In genomic region chr17:17698869-17699351, GRCh38 we compare ENCODE assay signal across 11 cellular contexts. TPM values are rescaled to one million over a fixed set of nuclear protein-coding genes. Genes with fewer than 3 reads are reported as not detected.
A peak's percentile ranks its signal among the peaks of the same experiment; 100 is the strongest.
DNase-seq lines count a peak whose midpoint lies in the region; ATAC-seq, FAIRE-seq and TF ChIP-seq lines count a peak whose summit lies in the region.
"Had no signal": no experiment of that assay in that cellular context is flagged by ENCODE, and none has a peak within 500 bp of the region (broad histone marks: within the 10 kb centered on the region; RNA-seq: fewer than 3 reads in every experiment).

No MANE protein-coding gene starts in this region.

- peaks cover 0 to 96% (median 74%) of the 10 kb centered on the region in 3 donors for H3K4me1 ChIP-seq in gastroesophageal sphincter
- peaks cover 48 to 63% of the 10 kb centered on the region in 2 donors for H3K4me1 ChIP-seq in gastrocnemius medialis

- no peak for TF ChIP-seq CTCF in gastroesophageal sphincter (IDR thresholded peaks at IDR 0.05)
- TF ChIP-seq CTCF in gastrocnemius medialis (IDR thresholded peaks at IDR 0.05 in 4 of 5, conservative IDR thresholded peaks at IDR 0.05 in 1 of 5) = no peak
- no peak for TF ChIP-seq CTCF in Calu3 (IDR thresholded peaks at IDR 0.05; ENCODE audit: unreplicated experiment)

- no peak overlapping the region for H3K4me3 ChIP-seq in gastroesophageal sphincter
- H3K4me3 ChIP-seq in gastrocnemius medialis = no peak overlapping the region
- H3K4me3 ChIP-seq: colonic mucosa had no signal

- ATAC-seq in gastroesophageal sphincter = no peak
- no peak for ATAC-seq in gastrocnemius medialis
- ATAC-seq: left colon had no signal

- peaks cover 35% of the 10 kb centered on the region for H3K36me3 Mint-ChIP-seq in Calu3 (ENCODE audit: insufficient read depth, unreplicated experiment)
- H3K36me3 Mint-ChIP-seq in activated CD4-positive, alpha-beta T cell treated with anti-CD3 and anti-CD28 coated beads, Interleukin-2, amount 10 ng/mL, durations not matched to agents 7 days and 5 days (ENCODE audit: low read depth) = no peaks in the 10 kb centered on the region

- TF ChIP-seq POLR2A in gastroesophageal sphincter (IDR thresholded peaks at IDR 0.05) (no peak), gastrocnemius medialis (IDR thresholded peaks at IDR 0.05) (no peak)

- WGBS in gastroesophageal sphincter (ENCODE audit: low coverage in 1 of 2), 2 donors = 0 to 21% methylated on average over 3 of the region's 8 CpGs

- H3K27me3 Mint-ChIP-seq in Calu3 (ENCODE audit: unreplicated experiment) = no peaks in the 10 kb centered on the region
- no peaks in the 10 kb centered on the region for H3K27me3 Mint-ChIP-seq in activated CD4-positive, alpha-beta T cell treated with anti-CD3 and anti-CD28 coated beads, Interleukin-2, amount 10 ng/mL, durations not matched to agents 7 days and 5 days

- H3K27me3 ChIP-seq in gastroesophageal sphincter (no peaks in the 10 kb centered on the region), gastrocnemius medialis (no peaks in the 10 kb centered on the region)
- H3K27me3 ChIP-seq: colonic mucosa had no signal

- peak; percentile 46 for DNase-seq in ELR (ENCODE audit: low read depth)
- DNase-seq in RCC 7860 (ENCODE audit: low spot score) = peak; percentile 15
- DNase-seq in gastrocnemius medialis = no peak
- DNase-seq in DMS114 treated with DMSO at 0.1 percent for 48 hours (lab: John Stamatoyannopoulos, UW; ENCODE audit: unreplicated experiment) = no peak
- DNase-seq in Calu3 = no peak
- DNase-seq in activated naive CD4-positive, alpha-beta T cell treated with Interleukin-2 at 50 U/mL for 16 hours = no peak
- DNase-seq in activated CD4-positive, alpha-beta T cell treated with anti-CD3 and anti-CD28 coated beads, Interleukin-2, amount 10 ng/mL, durations not matched to agents 7 days and 5 days = no peak
- DNase-seq: colonic mucosa; left colon; stimulated activated CD4-positive, alpha-beta T cell treated with anti-CD3 and anti-CD28 coated beads, Interleukin-4, amount 100 ng/mL, for 24 hours had no signal

- H3K27ac ChIP-seq in gastroesophageal sphincter (peak overlapping the region; percentile 39 to 98 (median 94)), gastrocnemius medialis (peak overlapping the region in 3 of 4 donors; percentile 29 to 50 (median 39))
- H3K27ac ChIP-seq: colonic mucosa had no signal

- FAIRE-seq in RCC 7860 (lab: Jason Lieb, UNC) = peak; percentile 70

- no peaks in the 10 kb centered on the region for H3K36me3 ChIP-seq in gastroesophageal sphincter
- H3K36me3 ChIP-seq in gastrocnemius medialis = no peaks in the 10 kb centered on the region
- H3K36me3 ChIP-seq: colonic mucosa had no signal

- CTCF ChIA-PET in Calu3 (lab: Charles Lee) = no interaction called here
- CTCF ChIA-PET in activated CD4-positive, alpha-beta T cell treated with anti-CD3 and anti-CD28 coated beads, Interleukin-2, amount 10 ng/mL, durations not matched to agents 7 days and 5 days (lab: Charles Lee) = no interaction called here

- intact Hi-C loops in gastrocnemius medialis (cut with DNase I; ENCODE audit: low total_unique reads) (loop anchor here (5.0 kb wide), 1 partner anchor 43 kb away; no protein-coding TSS in a partner anchor), Calu3 (cut with micrococcal nuclease; ENCODE audit: unreplicated experiment) (no loop called here)

- no peak overlapping the region for H3K4me3 Mint-ChIP-seq in Calu3 (ENCODE audit: low read depth, unreplicated experiment)
- H3K4me3 Mint-ChIP-seq in activated CD4-positive, alpha-beta T cell treated with anti-CD3 and anti-CD28 coated beads, Interleukin-2, amount 10 ng/mL, durations not matched to agents 7 days and 5 days = no peak overlapping the region

- TF ChIP-seq EP300 in gastroesophageal sphincter (IDR thresholded peaks at IDR 0.05) = no peak

- in situ Hi-C loops in gastrocnemius medialis (cut with MboI; ENCODE audit: low sequenced_read_pairs in 4 of 4) = loop anchor here (25.0 kb wide), 2 partner anchors 88 to 163 kb away; no protein-coding TSS in a partner anchor

- no peak overlapping the region for H3K27ac Mint-ChIP-seq in Calu3 (ENCODE audit: unreplicated experiment)
- H3K27ac Mint-ChIP-seq in activated CD4-positive, alpha-beta T cell treated with anti-CD3 and anti-CD28 coated beads, Interleukin-2, amount 10 ng/mL, durations not matched to agents 7 days and 5 days = no peak overlapping the region

- H3K9me3 ChIP-seq in gastroesophageal sphincter (no peaks in the 10 kb centered on the region), gastrocnemius medialis (no peaks in the 10 kb centered on the region)
- H3K9me3 ChIP-seq: colonic mucosa had no signal

- BruUV-seq in Calu3 (replicated peaks; lab: Mats Ljungman, UMichigan) = no TSS peak

- peaks cover 44% of the 10 kb centered on the region for H3K4me1 Mint-ChIP-seq in Calu3 (ENCODE audit: low read depth, unreplicated experiment)
- H3K4me1 Mint-ChIP-seq in activated CD4-positive, alpha-beta T cell treated with anti-CD3 and anti-CD28 coated beads, Interleukin-2, amount 10 ng/mL, durations not matched to agents 7 days and 5 days = peaks cover 27% of the 10 kb centered on the region

- POLR2A ChIA-PET in activated CD4-positive, alpha-beta T cell treated with anti-CD3 and anti-CD28 coated beads, Interleukin-2, amount 10 ng/mL, durations not matched to agents 7 days and 5 days (lab: Charles Lee) = no interaction called here

- no peaks in the 10 kb centered on the region for H3K9me3 Mint-ChIP-seq in Calu3 (ENCODE audit: low read depth, unreplicated experiment)
- H3K9me3 Mint-ChIP-seq in activated CD4-positive, alpha-beta T cell treated with anti-CD3 and anti-CD28 coated beads, Interleukin-2, amount 10 ng/mL, durations not matched to agents 7 days and 5 days = no peaks in the 10 kb centered on the region

RNA-seq across cellular contexts. Expression of gene RAI1, which starts 17.7 kb away (rescaled TPM):
- total RNA-seq in gastroesophageal sphincter (10 to 100 TPM; 15.9 to 39.7 (median 28.3) TPM), gastrocnemius medialis (1 to 10 TPM; 2.1 to 6.7 (median 4.3) TPM), Calu3 (2022) (38.0 and 43.4 TPM in 2 replicates)
- 10 to 100 TPM; 18.1 to 18.5 TPM for total RNA-seq in activated CD4-positive, alpha-beta T cell treated with anti-CD3 and anti-CD28 coated beads, Interleukin-2, amount 10 ng/mL, durations not matched to agents 7 days and 5 days

Comparison
In these comparisons a context has a peak if more than half of its experiments do, and no peak if none do; other contexts are left out.
1. DNase-seq: peak in ELR (single experiment) and RCC 7860 (single experiment); none in gastrocnemius medialis (0 of 2), DMS114 treated with DMSO at 0.1 percent for 48 hours (single experiment), Calu3 (single experiment), activated naive CD4-positive, alpha-beta T cell treated with Interleukin-2 at 50 U/mL for 16 hours (single experiment) and activated CD4-positive, alpha-beta T cell treated with anti-CD3 and anti-CD28 coated beads, Interleukin-2, amount 10 ng/mL, durations not matched to agents 7 days and 5 days (single experiment).